Comparison of ENCODE assay signal across 9 cellular contexts in genomic region chr5:179678238-179679013, GRCh38. TPM values are rescaled to one million over a fixed set of nuclear protein-coding genes. Genes with fewer than 3 reads are reported as not detected.
DNase-seq lines count a peak whose midpoint lies in the region; ATAC-seq and TF ChIP-seq lines count a peak whose summit lies in the region.
"Had no signal": no experiment of that assay in that cellular context is flagged by ENCODE, and none has a peak within 500 bp of the region (broad histone marks: within the 10 kb centered on the region; RNA-seq: fewer than 3 reads in every experiment).

No MANE protein-coding gene starts in this region.

- H3K27me3 ChIP-seq in CD4-positive, alpha-beta T cell (ENCODE audit: control insufficient read depth, insufficient read depth, low read length): no peaks in the 10 kb centered on the region
- no peaks in the 10 kb centered on the region for H3K27me3 ChIP-seq in lower lobe of right lung (ENCODE audit: low read depth)

- intact Hi-C loops in CD4-positive, alpha-beta T cell (cut with DNase I, micrococcal nuclease): loop anchor here (1.0 to 5.0 kb wide), 7 partner anchors 19 to 614 kb away; partner anchors contain the start of genes CANX (in 1 of the 2), MAML1 (in 1 of the 2), MAPK9 (in 1 of the 2) and RUFY1 (in 1 of the 2)
- intact Hi-C loops in activated CD8-positive, alpha-beta T cell treated with anti-CD3 and anti-CD28 coated beads for 36 hours (cut with micrococcal nuclease): no loop called here
- intact Hi-C loops in lower lobe of right lung (cut with DNase I): no loop called here

- H3K27ac ChIP-seq in CD4-positive, alpha-beta T cell (ENCODE audit: low read depth, low read length): peak overlapping the region; percentile 83
- H3K27ac ChIP-seq in lower lobe of right lung: peak overlapping the region; percentile 91

- no peaks in the 10 kb centered on the region for H3K9me3 ChIP-seq in CD4-positive, alpha-beta T cell (ENCODE audit: control insufficient read depth, low read length)
- H3K9me3 ChIP-seq in lower lobe of right lung: no peaks in the 10 kb centered on the region

- H3K27ac Mint-ChIP-seq in CD4-positive, alpha-beta T cell: peak overlapping the region; percentile 98
- H3K27ac Mint-ChIP-seq in activated CD8-positive, alpha-beta T cell treated with anti-CD3 and anti-CD28 coated beads for 36 hours: peak overlapping the region; percentile 98

- H3K27me3 Mint-ChIP-seq in CD4-positive, alpha-beta T cell: no peaks in the 10 kb centered on the region
- no peaks in the 10 kb centered on the region for H3K27me3 Mint-ChIP-seq in activated CD8-positive, alpha-beta T cell treated with anti-CD3 and anti-CD28 coated beads for 36 hours

- TF ChIP-seq CTCF in CD4-positive, alpha-beta T cell (IDR thresholded peaks at IDR 0.05): no peak
- TF ChIP-seq CTCF in activated CD8-positive, alpha-beta T cell treated with anti-CD3 and anti-CD28 coated beads for 36 hours (IDR thresholded peaks at IDR 0.05): no peak
- no peak for TF ChIP-seq CTCF in lower lobe of right lung (IDR thresholded peaks at IDR 0.05)

- peak; percentile 83 to 93 (median 90) for DNase-seq in CD4-positive, alpha-beta T cell
- DNase-seq in NCI-H82 treated with DMSO at 0.1 percent for 48 hours (lab: John Stamatoyannopoulos, UW; ENCODE audit: unreplicated experiment): peak; percentile 71
- peak; percentile 97 for DNase-seq in activated CD8-positive, alpha-beta T cell treated with anti-CD3 and anti-CD28 coated beads for 36 hours
- DNase-seq in ecto neural progenitor cell (ENCODE audit: low spot score): peak; percentile 95
- DNase-seq in lower lobe of right lung: peak; percentile 98
- DNase-seq in stimulated activated CD4-positive, alpha-beta T cell treated with anti-CD3 and anti-CD28 coated beads, Interleukin-4, amount 100 ng/mL, for 48 hours (ENCODE audit: low read depth in 2 of 2): peak; percentile 89 to 92

- H3K4me3 Mint-ChIP-seq in CD4-positive, alpha-beta T cell: peak overlapping the region; percentile 97
- peak overlapping the region; percentile 91 for H3K4me3 Mint-ChIP-seq in activated CD8-positive, alpha-beta T cell treated with anti-CD3 and anti-CD28 coated beads for 36 hours

- POLR2A ChIA-PET in CD4-positive, alpha-beta T cell (lab: Charles Lee): interaction anchor here (1.0 to 3.7 kb wide), 13 partner anchors 10 to 1052 kb away, joined by 3 to 53 read pairs (median 4); partner anchors contain the start of genes CANX, HNRNPH1, MAML1 and RUFY1
- POLR2A ChIA-PET in activated CD8-positive, alpha-beta T cell treated with anti-CD3 and anti-CD28 coated beads for 36 hours (lab: Charles Lee): interaction anchor here (0.7 to 6.3 kb wide), 24 partner anchors 8 to 392 kb away, joined by 3 to 55 read pairs (median 5); partner anchors contain the start of genes HNRNPH1 and MAML1

- H3K36me3 ChIP-seq in lower lobe of right lung: no peaks in the 10 kb centered on the region

- CTCF ChIA-PET in CD4-positive, alpha-beta T cell (lab: Charles Lee): interaction anchor here (1.1 to 2.2 kb wide), 5 partner anchors 19 to 117 kb away, joined by 3 to 9 read pairs (median 4); partner anchors contain the start of gene HNRNPH1
- CTCF ChIA-PET in activated CD8-positive, alpha-beta T cell treated with anti-CD3 and anti-CD28 coated beads for 36 hours (lab: Charles Lee): interaction anchor here (0.8 to 5.1 kb wide), 8 partner anchors 9 to 119 kb away, joined by 3 to 27 read pairs (median 4); partner anchors contain the start of gene HNRNPH1

- peaks cover 9% of the 10 kb centered on the region for H3K36me3 Mint-ChIP-seq in CD4-positive, alpha-beta T cell (ENCODE audit: low read depth)
- H3K36me3 Mint-ChIP-seq in activated CD8-positive, alpha-beta T cell treated with anti-CD3 and anti-CD28 coated beads for 36 hours (ENCODE audit: low read depth): peaks cover 34% of the 10 kb centered on the region

- peak; percentile 86 for ATAC-seq in CD4-positive, alpha-beta T cell (ENCODE audit: poor library complexity)
- ATAC-seq in GM19455 (IDR thresholded peaks at IDR 0.05; ENCODE audit: unreplicated experiment) (peak; percentile 82), HG03575 (IDR thresholded peaks at IDR 0.05; ENCODE audit: extremely low read depth, insufficient number of reproducible peaks, low FRiP score, unreplicated experiment) (peak; percentile 62), lower lobe of right lung (peak; percentile 97 to 99)
- ATAC-seq in activated CD8-positive, alpha-beta T cell treated with anti-CD3 and anti-CD28 coated beads for 36 hours: peak; percentile 91

- peak overlapping the region; percentile 82 for H3K4me3 ChIP-seq in lower lobe of right lung

- H3K4me1 Mint-ChIP-seq in CD4-positive, alpha-beta T cell (ENCODE audit: low read depth): peaks cover 35% of the 10 kb centered on the region
- peaks cover 30% of the 10 kb centered on the region for H3K4me1 Mint-ChIP-seq in activated CD8-positive, alpha-beta T cell treated with anti-CD3 and anti-CD28 coated beads for 36 hours (ENCODE audit: low read depth)

- H3K9me3 Mint-ChIP-seq in CD4-positive, alpha-beta T cell: no peaks in the 10 kb centered on the region
- H3K9me3 Mint-ChIP-seq in activated CD8-positive, alpha-beta T cell treated with anti-CD3 and anti-CD28 coated beads for 36 hours: no peaks in the 10 kb centered on the region

- peaks cover 20% of the 10 kb centered on the region for H3K4me1 ChIP-seq in lower lobe of right lung

RNA-seq across cellular contexts. Expression of gene CBY3, which starts 2.4 kb away (rescaled TPM):
- under 1 TPM; 0.36 to 0.64 TPM for total RNA-seq in CD4-positive, alpha-beta T cell
- total RNA-seq in activated CD8-positive, alpha-beta T cell treated with anti-CD3 and anti-CD28 coated beads for 36 hours: 1 to 10 TPM in 1 of 2 experiments, under 1 TPM in 1; 0.47 to 1.2 TPM
- total RNA-seq in lower lobe of right lung: not detected
- total RNA-seq: subcutaneous adipose tissue had no signal

RNA-seq across cellular contexts. Expression of gene CANX, which starts 20.3 kb away (rescaled TPM):
- 100 to 1,000 TPM; 150 to 152 TPM for total RNA-seq in CD4-positive, alpha-beta T cell
- total RNA-seq in activated CD8-positive, alpha-beta T cell treated with anti-CD3 and anti-CD28 coated beads for 36 hours: 100 to 1,000 TPM; 431 to 444 TPM
- 603 TPM for total RNA-seq in lower lobe of right lung

RNA-seq across cellular contexts. Expression of gene MAML1, which starts 54.2 kb away (rescaled TPM):
- 10 to 100 TPM; 21.8 to 22.2 TPM for total RNA-seq in CD4-positive, alpha-beta T cell
- 10 to 100 TPM; 26.1 to 26.6 TPM for total RNA-seq in activated CD8-positive, alpha-beta T cell treated with anti-CD3 and anti-CD28 coated beads for 36 hours
- 27.8 TPM for total RNA-seq in lower lobe of right lung

RNA-seq across cellular contexts. Expression of gene HNRNPH1, which starts 55.0 kb away (rescaled TPM):
- 1,000 to 10,000 TPM; 2,404 to 2,435 TPM for total RNA-seq in CD4-positive, alpha-beta T cell
- 100 to 1,000 TPM; 706 to 709 TPM for total RNA-seq in activated CD8-positive, alpha-beta T cell treated with anti-CD3 and anti-CD28 coated beads for 36 hours
- 517 TPM for total RNA-seq in lower lobe of right lung

Comparison
In these comparisons a context has a peak if more than half of its experiments do, and no peak if none do; other contexts are left out.
1. Peak in every context shown above with its lines: DNase-seq, ATAC-seq, H3K4me3 ChIP-seq and H3K27ac ChIP-seq.
2. intact Hi-C loops: an anchor here in CD4-positive, alpha-beta T cell (1.0 to 5.0 kb wide); none called in activated CD8-positive, alpha-beta T cell treated with anti-CD3 and anti-CD28 coated beads for 36 hours and lower lobe of right lung.